ENCODE assay signal across 1 cellular context in the genomic region with DNA sequence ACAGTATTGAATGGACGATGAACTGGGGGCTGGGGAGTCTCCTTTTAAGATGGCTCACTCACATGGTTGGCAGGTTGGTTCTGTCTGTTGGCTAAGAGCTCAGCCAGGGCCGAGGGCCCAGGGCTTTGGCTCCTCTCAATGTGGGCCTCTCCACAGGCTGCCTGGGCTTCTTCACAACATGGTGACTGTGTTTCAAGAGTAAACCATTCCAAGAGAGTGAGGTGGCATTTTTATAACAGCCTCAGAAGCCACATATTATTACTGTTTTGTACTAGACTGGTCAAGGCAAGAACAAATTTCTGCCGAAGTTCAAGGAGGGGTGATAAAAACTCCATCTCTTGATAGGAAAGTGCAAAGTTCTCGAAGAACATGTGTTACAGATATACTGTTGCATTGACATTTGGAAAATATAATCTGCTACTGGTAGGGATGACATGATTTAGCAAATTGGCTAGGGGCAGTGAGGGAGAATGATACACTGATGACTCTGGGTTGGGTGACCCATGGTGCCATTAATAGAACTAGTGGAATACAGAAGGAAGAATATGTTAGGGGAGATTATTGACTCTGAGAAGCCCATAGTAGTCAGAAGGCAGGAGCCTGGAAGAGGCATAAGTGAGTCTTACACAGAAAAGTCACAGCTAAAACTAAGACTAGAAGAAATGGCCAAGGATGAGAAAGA.
TF ChIP-seq lines count a peak whose summit lies in the region.

No MANE protein-coding gene starts in this region.

TF ChIP-seq in GM23338, 12 proteins besides CTCF, POLR2A, EP300 and RAD21:
- TF ChIP-seq, protein P1, sequence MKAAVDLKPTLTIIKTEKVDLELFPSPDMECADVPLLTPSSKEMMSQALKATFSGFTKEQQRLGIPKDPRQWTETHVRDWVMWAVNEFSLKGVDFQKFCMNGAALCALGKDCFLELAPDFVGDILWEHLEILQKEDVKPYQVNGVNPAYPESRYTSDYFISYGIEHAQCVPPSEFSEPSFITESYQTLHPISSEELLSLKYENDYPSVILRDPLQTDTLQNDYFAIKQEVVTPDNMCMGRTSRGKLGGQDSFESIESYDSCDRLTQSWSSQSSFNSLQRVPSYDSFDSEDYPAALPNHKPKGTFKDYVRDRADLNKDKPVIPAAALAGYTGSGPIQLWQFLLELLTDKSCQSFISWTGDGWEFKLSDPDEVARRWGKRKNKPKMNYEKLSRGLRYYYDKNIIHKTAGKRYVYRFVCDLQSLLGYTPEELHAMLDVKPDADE (IDR thresholded peaks at IDR 0.05), result no peak
- TF ChIP-seq ZNF331 (CRISPR knock-in tag; IDR thresholded peaks at IDR 0.05; ENCODE audit: low read depth) (no peak), CREB1 (CRISPR knock-in tag; IDR thresholded peaks at IDR 0.05; ENCODE audit: low read depth) (no peak), NANOG (IDR thresholded peaks at IDR 0.05; ENCODE audit: borderline replicate concordance) (no peak), POLR2AphosphoS5 (IDR thresholded peaks at IDR 0.05; ENCODE audit: low read depth) (no peak), ZNF114 (CRISPR knock-in tag; IDR thresholded peaks at IDR 0.05) (no peak), JUNB (IDR thresholded peaks at IDR 0.05; ENCODE audit: unreplicated experiment) (no peak), EZH2phosphoT487 (IDR thresholded peaks at IDR 0.05; ENCODE audit: unreplicated experiment) (no peak), STAT1 (IDR thresholded peaks at IDR 0.05; ENCODE audit: unreplicated experiment) (no peak)
- TF ChIP-seq, protein P2, sequence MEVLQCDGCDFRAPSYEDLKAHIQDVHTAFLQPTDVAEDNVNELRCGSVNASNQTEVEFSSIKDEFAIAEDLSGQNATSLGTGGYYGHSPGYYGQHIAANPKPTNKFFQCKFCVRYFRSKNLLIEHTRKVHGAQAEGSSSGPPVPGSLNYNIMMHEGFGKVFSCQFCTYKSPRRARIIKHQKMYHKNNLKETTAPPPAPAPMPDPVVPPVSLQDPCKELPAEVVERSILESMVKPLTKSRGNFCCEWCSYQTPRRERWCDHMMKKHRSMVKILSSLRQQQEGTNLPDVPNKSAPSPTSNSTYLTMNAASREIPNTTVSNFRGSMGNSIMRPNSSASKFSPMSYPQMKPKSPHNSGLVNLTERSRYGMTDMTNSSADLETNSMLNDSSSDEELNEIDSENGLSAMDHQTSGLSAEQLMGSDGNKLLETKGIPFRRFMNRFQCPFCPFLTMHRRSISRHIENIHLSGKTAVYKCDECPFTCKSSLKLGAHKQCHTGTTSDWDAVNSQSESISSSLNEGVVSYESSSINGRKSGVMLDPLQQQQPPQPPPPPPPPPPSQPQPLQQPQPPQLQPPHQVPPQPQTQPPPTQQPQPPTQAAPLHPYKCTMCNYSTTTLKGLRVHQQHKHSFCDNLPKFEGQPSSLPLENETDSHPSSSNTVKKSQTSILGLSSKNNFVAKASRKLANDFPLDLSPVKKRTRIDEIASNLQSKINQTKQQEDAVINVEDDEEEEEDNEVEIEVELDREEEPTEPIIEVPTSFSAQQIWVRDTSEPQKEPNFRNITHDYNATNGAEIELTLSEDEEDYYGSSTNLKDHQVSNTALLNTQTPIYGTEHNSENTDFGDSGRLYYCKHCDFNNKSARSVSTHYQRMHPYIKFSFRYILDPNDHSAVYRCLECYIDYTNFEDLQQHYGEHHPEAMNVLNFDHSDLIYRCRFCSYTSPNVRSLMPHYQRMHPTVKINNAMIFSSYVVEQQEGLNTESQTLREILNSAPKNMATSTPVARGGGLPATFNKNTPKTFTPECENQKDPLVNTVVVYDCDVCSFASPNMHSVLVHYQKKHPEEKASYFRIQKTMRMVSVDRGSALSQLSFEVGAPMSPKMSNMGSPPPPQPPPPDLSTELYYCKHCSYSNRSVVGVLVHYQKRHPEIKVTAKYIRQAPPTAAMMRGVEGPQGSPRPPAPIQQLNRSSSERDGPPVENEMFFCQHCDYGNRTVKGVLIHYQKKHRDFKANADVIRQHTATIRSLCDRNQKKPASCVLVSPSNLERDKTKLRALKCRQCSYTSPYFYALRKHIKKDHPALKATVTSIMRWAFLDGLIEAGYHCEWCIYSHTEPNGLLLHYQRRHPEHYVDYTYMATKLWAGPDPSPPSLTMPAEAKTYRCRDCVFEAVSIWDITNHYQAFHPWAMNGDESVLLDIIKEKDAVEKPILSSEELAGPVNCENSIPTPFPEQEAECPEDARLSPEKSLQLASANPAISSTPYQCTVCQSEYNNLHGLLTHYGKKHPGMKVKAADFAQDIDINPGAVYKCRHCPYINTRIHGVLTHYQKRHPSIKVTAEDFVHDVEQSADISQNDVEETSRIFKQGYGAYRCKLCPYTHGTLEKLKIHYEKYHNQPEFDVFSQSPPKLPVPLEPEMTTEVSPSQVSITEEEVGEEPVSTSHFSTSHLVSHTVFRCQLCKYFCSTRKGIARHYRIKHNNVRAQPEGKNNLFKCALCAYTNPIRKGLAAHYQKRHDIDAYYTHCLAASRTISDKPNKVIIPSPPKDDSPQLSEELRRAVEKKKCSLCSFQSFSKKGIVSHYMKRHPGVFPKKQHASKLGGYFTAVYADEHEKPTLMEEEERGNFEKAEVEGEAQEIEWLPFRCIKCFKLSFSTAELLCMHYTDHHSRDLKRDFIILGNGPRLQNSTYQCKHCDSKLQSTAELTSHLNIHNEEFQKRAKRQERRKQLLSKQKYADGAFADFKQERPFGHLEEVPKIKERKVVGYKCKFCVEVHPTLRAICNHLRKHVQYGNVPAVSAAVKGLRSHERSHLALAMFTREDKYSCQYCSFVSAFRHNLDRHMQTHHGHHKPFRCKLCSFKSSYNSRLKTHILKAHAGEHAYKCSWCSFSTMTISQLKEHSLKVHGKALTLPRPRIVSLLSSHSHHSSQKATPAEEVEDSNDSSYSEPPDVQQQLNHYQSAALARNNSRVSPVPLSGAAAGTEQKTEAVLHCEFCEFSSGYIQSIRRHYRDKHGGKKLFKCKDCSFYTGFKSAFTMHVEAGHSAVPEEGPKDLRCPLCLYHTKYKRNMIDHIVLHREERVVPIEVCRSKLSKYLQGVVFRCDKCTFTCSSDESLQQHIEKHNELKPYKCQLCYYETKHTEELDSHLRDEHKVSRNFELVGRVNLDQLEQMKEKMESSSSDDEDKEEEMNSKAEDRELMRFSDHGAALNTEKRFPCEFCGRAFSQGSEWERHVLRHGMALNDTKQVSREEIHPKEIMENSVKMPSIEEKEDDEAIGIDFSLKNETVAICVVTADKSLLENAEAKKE (CRISPR knock-in tag; IDR thresholded peaks at IDR 0.05), result no peak
- TF ChIP-seq, protein P3, sequence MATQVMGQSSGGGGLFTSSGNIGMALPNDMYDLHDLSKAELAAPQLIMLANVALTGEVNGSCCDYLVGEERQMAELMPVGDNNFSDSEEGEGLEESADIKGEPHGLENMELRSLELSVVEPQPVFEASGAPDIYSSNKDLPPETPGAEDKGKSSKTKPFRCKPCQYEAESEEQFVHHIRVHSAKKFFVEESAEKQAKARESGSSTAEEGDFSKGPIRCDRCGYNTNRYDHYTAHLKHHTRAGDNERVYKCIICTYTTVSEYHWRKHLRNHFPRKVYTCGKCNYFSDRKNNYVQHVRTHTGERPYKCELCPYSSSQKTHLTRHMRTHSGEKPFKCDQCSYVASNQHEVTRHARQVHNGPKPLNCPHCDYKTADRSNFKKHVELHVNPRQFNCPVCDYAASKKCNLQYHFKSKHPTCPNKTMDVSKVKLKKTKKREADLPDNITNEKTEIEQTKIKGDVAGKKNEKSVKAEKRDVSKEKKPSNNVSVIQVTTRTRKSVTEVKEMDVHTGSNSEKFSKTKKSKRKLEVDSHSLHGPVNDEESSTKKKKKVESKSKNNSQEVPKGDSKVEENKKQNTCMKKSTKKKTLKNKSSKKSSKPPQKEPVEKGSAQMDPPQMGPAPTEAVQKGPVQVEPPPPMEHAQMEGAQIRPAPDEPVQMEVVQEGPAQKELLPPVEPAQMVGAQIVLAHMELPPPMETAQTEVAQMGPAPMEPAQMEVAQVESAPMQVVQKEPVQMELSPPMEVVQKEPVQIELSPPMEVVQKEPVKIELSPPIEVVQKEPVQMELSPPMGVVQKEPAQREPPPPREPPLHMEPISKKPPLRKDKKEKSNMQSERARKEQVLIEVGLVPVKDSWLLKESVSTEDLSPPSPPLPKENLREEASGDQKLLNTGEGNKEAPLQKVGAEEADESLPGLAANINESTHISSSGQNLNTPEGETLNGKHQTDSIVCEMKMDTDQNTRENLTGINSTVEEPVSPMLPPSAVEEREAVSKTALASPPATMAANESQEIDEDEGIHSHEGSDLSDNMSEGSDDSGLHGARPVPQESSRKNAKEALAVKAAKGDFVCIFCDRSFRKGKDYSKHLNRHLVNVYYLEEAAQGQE (IDR thresholded peaks at IDR 0.05; ENCODE audit: unreplicated experiment), result no peak
